Comparison of ENCODE assay signal across 15 cellular contexts in the genomic region with DNA sequence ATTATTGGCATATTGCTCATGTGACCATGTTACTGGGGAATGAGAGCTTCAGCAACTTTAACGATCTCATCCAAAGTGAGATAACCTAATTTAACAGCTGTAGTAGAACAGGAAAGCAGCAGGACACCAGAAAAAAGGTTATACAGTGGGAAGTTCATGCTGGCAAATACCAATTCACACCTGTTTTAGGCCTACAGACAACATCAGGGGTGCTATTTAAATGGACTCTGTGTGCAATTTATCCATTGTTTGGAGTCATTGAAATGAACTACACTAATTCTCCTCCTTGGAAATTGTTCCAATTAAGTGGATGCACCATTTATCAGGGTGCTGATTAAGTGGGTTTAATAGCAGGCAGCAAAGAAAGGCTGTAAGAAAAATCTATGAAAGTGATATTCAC.
DNase-seq lines count a peak whose midpoint lies in the region; ATAC-seq lines count a peak whose summit lies in the region.
"Had no signal": no experiment of that assay in that cellular context is flagged by ENCODE, and none has a peak within 500 bp of the region (broad histone marks: within the 10 kb centered on the region; RNA-seq: fewer than 3 reads in every experiment).

No MANE protein-coding gene starts in this region.

- no peaks in the 10 kb centered on the region for H3K36me3 Mint-ChIP-seq in T-helper 2 cell treated with Interferon-gamma antibody and Interleukin-4, amounts not matched to agents 5 μg/mL and 100 μg/mL, for 36 hours (ENCODE audit: low read depth)

- no peak overlapping the region for H3K9ac ChIP-seq in mesendoderm (ENCODE audit: low read length)
- H3K9ac ChIP-seq: BLaER1 had no signal

- H3K79me2 ChIP-seq in mesendoderm (ENCODE audit: control insufficient read depth, insufficient read depth, low read length), result no peaks in the 10 kb centered on the region

- H3K4me1 Mint-ChIP-seq in T-helper 2 cell treated with Interferon-gamma antibody and Interleukin-4, amounts not matched to agents 5 μg/mL and 100 μg/mL, for 36 hours (ENCODE audit: low read depth), result no peaks in the 10 kb centered on the region
- H3K4me1 Mint-ChIP-seq: CD8-positive, alpha-beta memory T cell had no signal

- no peaks in the 10 kb centered on the region for H3K27me3 ChIP-seq in mesendoderm (ENCODE audit: insufficient read depth, low read length, poor library complexity)
- H3K27me3 ChIP-seq: BLaER1 had no signal

- no peak overlapping the region for H2BK120ac ChIP-seq in mesendoderm (ENCODE audit: low read depth, low read length)

- no peak overlapping the region for H2BK5ac ChIP-seq in mesendoderm (ENCODE audit: low read length)

- H4K8ac ChIP-seq in mesendoderm (ENCODE audit: low read depth, low read length), result no peak overlapping the region

- no peak overlapping the region for H3K56ac ChIP-seq in mesendoderm (ENCODE audit: low read length)

- H3K27ac Mint-ChIP-seq in T-helper 2 cell treated with Interferon-gamma antibody and Interleukin-4, amounts not matched to agents 5 μg/mL and 100 μg/mL, for 36 hours, result no peak overlapping the region
- H3K27ac Mint-ChIP-seq: CD8-positive, alpha-beta memory T cell had no signal

- H3K79me1 ChIP-seq in mesendoderm (ENCODE audit: low read length), result no peaks in the 10 kb centered on the region

- WGBS in mesendoderm (ENCODE audit: extremely low coverage, insufficient coverage, low lambda C conversion rate), result no CpG with 5 or more reads among the region's 1 CpG

- H3K27me3 Mint-ChIP-seq in T-helper 2 cell treated with Interferon-gamma antibody and Interleukin-4, amounts not matched to agents 5 μg/mL and 100 μg/mL, for 36 hours (ENCODE audit: low read depth), result no peaks in the 10 kb centered on the region
- H3K27me3 Mint-ChIP-seq: CD8-positive, alpha-beta memory T cell had no signal

- H3K18ac ChIP-seq in mesendoderm (ENCODE audit: low read length), result no peak overlapping the region

- H2BK15ac ChIP-seq in mesendoderm (replicated peaks; ENCODE audit: low read depth), result no peak overlapping the region

- H3K4me1 ChIP-seq in mesendoderm (ENCODE audit: control insufficient read depth, low read depth, low read length), result peaks cover 4% of the 10 kb centered on the region
- H3K4me1 ChIP-seq: BLaER1, HAP-1 had no signal

- H3K27ac ChIP-seq in mesendoderm (ENCODE audit: low read depth, low read length), result no peak overlapping the region
- H3K27ac ChIP-seq: 22Rv1, BLaER1 had no signal

- no peak overlapping the region for H2AK5ac ChIP-seq in mesendoderm (ENCODE audit: low read length)

- H3K36me3 ChIP-seq in mesendoderm (ENCODE audit: control insufficient read depth, insufficient read depth, low read length), result no peaks in the 10 kb centered on the region
- H3K36me3 ChIP-seq: BLaER1, HAP-1 had no signal

- no peak overlapping the region for H3K4me3 ChIP-seq in mesendoderm (ENCODE audit: low read length)
- H3K4me3 ChIP-seq: BLaER1, HAP-1 had no signal

- H3K9me3 Mint-ChIP-seq in T-helper 2 cell treated with Interferon-gamma antibody and Interleukin-4, amounts not matched to agents 5 μg/mL and 100 μg/mL, for 36 hours, result peaks cover 24% of the 10 kb centered on the region

- ATAC-seq in GM21529 (IDR thresholded peaks at IDR 0.05; ENCODE audit: unreplicated experiment), result no peak

- H3K4ac ChIP-seq in mesendoderm (ENCODE audit: low read depth, low read length), result no peak overlapping the region

- H3K4me3 Mint-ChIP-seq in T-helper 2 cell treated with Interferon-gamma antibody and Interleukin-4, amounts not matched to agents 5 μg/mL and 100 μg/mL, for 36 hours, result no peak overlapping the region
- H3K4me3 Mint-ChIP-seq: CD8-positive, alpha-beta memory T cell had no signal

- H3K23ac ChIP-seq in mesendoderm (ENCODE audit: low read length), result no peak overlapping the region

- DNase-seq in NCI-H1105 treated with DMSO at 0.1 percent for 48 hours (lab: John Stamatoyannopoulos, UW) (peak; percentile 23), NCI-H1105 (lab: John Stamatoyannopoulos, UW) (no peak), NCI-H1417 treated with DMSO at 0.1 percent for 48 hours (lab: John Stamatoyannopoulos, UW) (peak; percentile 89), NCI-H69 (lab: John Stamatoyannopoulos, UW) (peak; percentile 90), mesendoderm (peak; percentile 76)
- DNase-seq in T-helper 2 cell treated with Interferon-gamma antibody and Interleukin-4, amounts not matched to agents 5 μg/mL and 100 μg/mL, for 36 hours (ENCODE audit: low spot score), result no peak
- DNase-seq in stimulated activated CD8-positive, alpha-beta memory T cell treated with anti-CD3 and anti-CD28 coated beads, Interleukin-4, amount 100 ng/mL, for 48 hours, result no peak
- DNase-seq: AML-193; CD8-positive, alpha-beta memory T cell; DMS53; GF-D8 had no signal

- H3K4me2 ChIP-seq in mesendoderm (ENCODE audit: low read length), result no peak overlapping the region
- H3K4me2 ChIP-seq: BLaER1 had no signal

- H4K5ac ChIP-seq in mesendoderm (ENCODE audit: low read length), result no peak overlapping the region

Comparison
In these comparisons a context has a peak if more than half of its experiments do, and no peak if none do; other contexts are left out.
1. DNase-seq: peak in NCI-H1105 treated with DMSO at 0.1 percent for 48 hours (single experiment), NCI-H1417 treated with DMSO at 0.1 percent for 48 hours (single experiment), NCI-H69 (single experiment) and mesendoderm (single experiment); none in NCI-H1105 (single experiment), T-helper 2 cell treated with Interferon-gamma antibody and Interleukin-4, amounts not matched to agents 5 μg/mL and 100 μg/mL, for 36 hours (single experiment) and stimulated activated CD8-positive, alpha-beta memory T cell treated with anti-CD3 and anti-CD28 coated beads, Interleukin-4, amount 100 ng/mL, for 48 hours (single experiment).